9 cellular contexts compared by ENCODE assay signal in genomic region chr18:46148810-46149209, GRCh38. TPM values are rescaled to one million over a fixed set of nuclear protein-coding genes. Genes with fewer than 3 reads are reported as not detected.
A peak's percentile ranks its signal among the peaks of the same experiment; 100 is the strongest.
DNase-seq lines count a peak whose midpoint lies in the region; ATAC-seq, FAIRE-seq and TF ChIP-seq lines count a peak whose summit lies in the region.
"Had no signal": no experiment of that assay in that cellular context is flagged by ENCODE, and none has a peak within 500 bp of the region (broad histone marks: within the 10 kb centered on the region; RNA-seq: fewer than 3 reads in every experiment).

No MANE protein-coding gene starts in this region.

- no peak overlapping the region for H3K18ac ChIP-seq in mesendoderm (ENCODE audit: low read length)

- H3K4me2 ChIP-seq in mesendoderm (ENCODE audit: low read length) = no peak overlapping the region

- no peak overlapping the region for H2BK5ac ChIP-seq in mesendoderm (ENCODE audit: low read length)

- H3K4me1 Mint-ChIP-seq in endodermal cell = peaks cover 14% of the 10 kb centered on the region

- no peaks in the 10 kb centered on the region for H3K4me1 ChIP-seq in endodermal cell (ENCODE audit: control insufficient read depth, insufficient read depth, low read length)
- H3K4me1 ChIP-seq in mesendoderm (ENCODE audit: control insufficient read depth, low read depth, low read length) = no peaks in the 10 kb centered on the region

- no peaks in the 10 kb centered on the region for H3K27me3 ChIP-seq in endodermal cell (ENCODE audit: control insufficient read depth, insufficient read depth, low read length, poor library complexity, severe bottlenecking)
- H3K27me3 ChIP-seq in mesendoderm (ENCODE audit: insufficient read depth, low read length, poor library complexity) = no peaks in the 10 kb centered on the region

- no peak overlapping the region for H4K8ac ChIP-seq in mesendoderm (ENCODE audit: low read depth, low read length)

- DNase-seq in GM19239 (ENCODE audit: insufficient read length, low spot score) = peak; percentile 39
- DNase-seq in NCI-H2227 (lab: John Stamatoyannopoulos, UW; ENCODE audit: unreplicated experiment) = peak; percentile 79
- peak; percentile 33 to 57 for DNase-seq in activated CD4-positive, alpha-beta T cell treated with anti-CD3 and anti-CD28 coated beads for 4 hours
- peak; percentile 91 for DNase-seq in endodermal cell
- DNase-seq in mesendoderm = peak; percentile 88
- no peak for DNase-seq in HPDE6-E6E7 (ENCODE audit: extremely low spot score)

- H3K4me3 Mint-ChIP-seq in endodermal cell = no peak overlapping the region

- 23 to 31% methylated on average over 2 of the region's 2 CpGs for WGBS in endodermal cell (ENCODE audit: insufficient coverage in 1 of 2, insufficient read length in 1 of 2), 2 experiments
- WGBS in mesendoderm (ENCODE audit: extremely low coverage, insufficient coverage, low lambda C conversion rate) = no CpG with 5 or more reads among the region's 2 CpGs

- H3K9me3 ChIP-seq in endodermal cell (ENCODE audit: control insufficient read depth, low read length) = no peaks in the 10 kb centered on the region

- no peak overlapping the region for H4K5ac ChIP-seq in mesendoderm (ENCODE audit: low read length)

- H3K27me3 Mint-ChIP-seq in endodermal cell (ENCODE audit: insufficient read depth) = no peaks in the 10 kb centered on the region

- H3K4me3 ChIP-seq in endodermal cell (ENCODE audit: low read length) (no peak overlapping the region), mesendoderm (ENCODE audit: low read length) (no peak overlapping the region)
- H3K4me3 ChIP-seq: skin epidermis had no signal

- FAIRE-seq in GM19239 (lab: Jason Lieb, UNC) = peak; percentile 95

- H3K9ac ChIP-seq in endodermal cell (ENCODE audit: extremely low read depth, low read length, poor library complexity, severe bottlenecking) = no peak overlapping the region
- H3K9ac ChIP-seq in mesendoderm (ENCODE audit: low read length) = no peak overlapping the region

- no peaks in the 10 kb centered on the region for H3K79me2 ChIP-seq in mesendoderm (ENCODE audit: control insufficient read depth, insufficient read depth, low read length)

- H3K23ac ChIP-seq in mesendoderm (ENCODE audit: low read length) = no peak overlapping the region

- no peaks in the 10 kb centered on the region for H3K79me1 ChIP-seq in mesendoderm (ENCODE audit: low read length)

- no peak for ATAC-seq in GM19397 (IDR thresholded peaks at IDR 0.05; ENCODE audit: unreplicated experiment)

- no peaks in the 10 kb centered on the region for H3K36me3 Mint-ChIP-seq in endodermal cell (ENCODE audit: low read depth)

- H2AK5ac ChIP-seq in mesendoderm (ENCODE audit: low read length) = no peak overlapping the region

- no peak overlapping the region for H3K27ac ChIP-seq in C4-2B
- no peak overlapping the region for H3K27ac ChIP-seq in endodermal cell (ENCODE audit: low read depth, low read length)
- H3K27ac ChIP-seq in mesendoderm (ENCODE audit: low read depth, low read length) = no peak overlapping the region
- H3K27ac ChIP-seq: skin epidermis had no signal

- peak overlapping the region; percentile 9 for H3K56ac ChIP-seq in mesendoderm (ENCODE audit: low read length)

- no peak overlapping the region for H2BK120ac ChIP-seq in mesendoderm (ENCODE audit: low read depth, low read length)

- H2BK15ac ChIP-seq in mesendoderm (replicated peaks; ENCODE audit: low read depth) = no peak overlapping the region

- no peak overlapping the region for H3K4ac ChIP-seq in mesendoderm (ENCODE audit: low read depth, low read length)

- H3K36me3 ChIP-seq in endodermal cell (ENCODE audit: control insufficient read depth, insufficient read depth, low read length) = no peaks in the 10 kb centered on the region
- no peaks in the 10 kb centered on the region for H3K36me3 ChIP-seq in mesendoderm (ENCODE audit: control insufficient read depth, insufficient read depth, low read length)

- TF ChIP-seq CTCF in C4-2B (conservative IDR thresholded peaks at IDR 0.05) = peak; percentile 76
- TF ChIP-seq CTCF in endodermal cell (conservative IDR thresholded peaks at IDR 0.05) = peak; percentile 86

- H3K9me3 Mint-ChIP-seq in endodermal cell = no peaks in the 10 kb centered on the region

- no peak overlapping the region for H3K27ac Mint-ChIP-seq in endodermal cell

RNA-seq across cellular contexts. Expression of gene HAUS1, which starts 44.6 kb away (rescaled TPM):
- total RNA-seq in endodermal cell = 100 to 1,000 TPM in 1 of 2 donors, 10 to 100 TPM in 1; 80.1 to 130 TPM
- polyA plus RNA-seq in endodermal cell (2013, experiment 1 of 2) = 110 TPM
- 113 TPM for polyA plus RNA-seq in endodermal cell (2013, experiment 2 of 2)
- polyA plus RNA-seq in mesendoderm (2013, experiment 1 of 2) = 148 TPM
- polyA plus RNA-seq in mesendoderm (2013, experiment 2 of 2) = 213 TPM

RNA-seq across cellular contexts. Expression of gene ATP5F1A, which starts 50.7 kb away (rescaled TPM):
- 100 to 1,000 TPM; 608 to 706 TPM for total RNA-seq in endodermal cell
- 609 TPM for polyA plus RNA-seq in endodermal cell (2013, experiment 1 of 2)
- polyA plus RNA-seq in endodermal cell (2013, experiment 2 of 2) = 550 TPM
- 381 TPM for polyA plus RNA-seq in mesendoderm (2013, experiment 1 of 2)
- polyA plus RNA-seq in mesendoderm (2013, experiment 2 of 2) = 380 TPM
